1 cellular context compared by ENCODE assay signal in genomic region chr6:137637161-137637560, GRCh38.
TF ChIP-seq lines count a peak whose summit lies in the region.

No MANE protein-coding gene starts in this region.

TF ChIP-seq in GM12878, 131 proteins besides CTCF, POLR2A, EP300 and RAD21 (continued from another document):
- no peak for TF ChIP-seq SKIL (IDR thresholded peaks at IDR 0.05; ENCODE audit: low read depth, poor library complexity, severe bottlenecking)
- TF ChIP-seq PKNOX1 (IDR thresholded peaks at IDR 0.05) = no peak
- peak; percentile 12; the same call in 1 of the 2 replicates for TF ChIP-seq SPI1 (IDR thresholded peaks at IDR 0.05; ENCODE audit: borderline replicate concordance, insufficient read depth, low read depth, low read length)
- no peak for TF ChIP-seq CHD1 (IDR thresholded peaks at IDR 0.05; ENCODE audit: low read depth, low read length)
- TF ChIP-seq CEBPB (IDR thresholded peaks at IDR 0.05; ENCODE audit: borderline replicate concordance in 1 of 2, low read depth in 2 of 2, low read length in 2 of 2) = 0 out of 4 replicates have a peak, but pooled peaks of 1 of the 2 experiments have one; percentile 24
- no peak for TF ChIP-seq ZBTB33 (IDR thresholded peaks at IDR 0.05)
- peak; percentile 63; the same call in 1 of the 2 replicates for TF ChIP-seq CBFB (IDR thresholded peaks at IDR 0.05; ENCODE audit: low read depth)
- no peak for TF ChIP-seq KAT2A (conservative IDR thresholded peaks at IDR 0.05; ENCODE audit: control insufficient read depth, low read depth, low read length)
- no peak for TF ChIP-seq E4F1 (IDR thresholded peaks at IDR 0.05; ENCODE audit: borderline replicate concordance, partially characterized antibody)
- TF ChIP-seq KLF5 (IDR thresholded peaks at IDR 0.05; ENCODE audit: partially characterized antibody) = no peak
- TF ChIP-seq ATF2 (IDR thresholded peaks at IDR 0.05; ENCODE audit: low read length) = 0 out of 2 replicates have a peak, but pooled peaks have one; percentile 56
- no peak for TF ChIP-seq TARDBP (IDR thresholded peaks at IDR 0.05; ENCODE audit: borderline replicate concordance)
- TF ChIP-seq MTA2 (IDR thresholded peaks at IDR 0.05; ENCODE audit: low read depth) = peak; percentile 47; the same call in 1 of the 2 replicates
- TF ChIP-seq IKZF2 (IDR thresholded peaks at IDR 0.05) = peak in 1 of 2 experiments; percentile 54; a peak in 2 of 4 replicates
- peak; percentile 37; the same call in 1 of the 2 replicates for TF ChIP-seq NFIC (IDR thresholded peaks at IDR 0.05; ENCODE audit: low read depth, low read length)
- peak; percentile 56; the same call in 1 of the 2 replicates for TF ChIP-seq BCL11A (IDR thresholded peaks at IDR 0.05; ENCODE audit: low read depth, low read length)
- TF ChIP-seq RUNX3 (IDR thresholded peaks at IDR 0.05; ENCODE audit: low read length) = peak; percentile 95
- peak; percentile 30 for TF ChIP-seq MEF2B (IDR thresholded peaks at IDR 0.05; ENCODE audit: partially characterized antibody, poor library complexity, severe bottlenecking)
- TF ChIP-seq ATF7 (IDR thresholded peaks at IDR 0.05; ENCODE audit: low read depth) = 0 out of 2 replicates have a peak, but pooled peaks have one; percentile 32
- no peak for TF ChIP-seq NFXL1 (IDR thresholded peaks at IDR 0.05; ENCODE audit: borderline replicate concordance)
- 0 out of 2 replicates have a peak, but pooled peaks have one; percentile 28 for TF ChIP-seq EED (IDR thresholded peaks at IDR 0.05; ENCODE audit: low read depth)
- peak; percentile 71; the same call in 1 of the 2 replicates for TF ChIP-seq ZNF687 (IDR thresholded peaks at IDR 0.05)
- 0 out of 4 replicates have a peak, but pooled peaks of 1 of the 2 experiments have one; percentile 11 for TF ChIP-seq BHLHE40 (IDR thresholded peaks at IDR 0.05; ENCODE audit: borderline replicate concordance in 1 of 2, low read depth in 2 of 2, low read length in 1 of 2)
- 0 out of 2 replicates have a peak, but pooled peaks have one; percentile 42 for TF ChIP-seq ZBED1 (IDR thresholded peaks at IDR 0.05; ENCODE audit: borderline replicate concordance)
- TF ChIP-seq IKZF1 (conservative IDR thresholded peaks at IDR 0.05) = peak; percentile 36; the same call in 1 of the 2 replicates
